In the genomic region with DNA sequence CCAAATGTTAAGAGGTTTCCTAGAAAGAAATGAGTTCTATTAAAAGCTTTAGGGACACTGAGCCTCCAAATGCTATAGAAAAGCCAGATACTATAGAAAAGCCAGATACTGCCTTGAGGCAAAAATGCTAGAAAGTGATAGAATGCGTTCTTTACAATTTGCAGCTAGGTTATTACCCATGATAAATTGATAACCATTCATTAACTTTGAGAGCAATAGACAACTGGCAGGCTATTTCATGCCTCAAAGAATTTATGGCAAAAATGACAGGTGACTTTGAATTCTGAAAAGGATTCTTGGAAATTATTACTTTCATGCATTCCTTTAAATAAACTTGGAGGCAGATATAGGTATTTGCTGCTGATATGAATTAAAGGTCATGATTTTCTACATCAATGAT, we compare ENCODE assay signal across 20 cellular contexts.
"Had no signal": no experiment of that assay in that cellular context is flagged by ENCODE, and none has a peak within 500 bp of the region (broad histone marks: within the 10 kb centered on the region; RNA-seq: fewer than 3 reads in every experiment).

No MANE protein-coding gene starts in this region.

- H3K4me1 ChIP-seq: left lung, lower lobe of right lung had no signal

- DNase-seq: dermis blood vessel endothelial cell; dorsolateral prefrontal cortex; effector CD4-positive, alpha-beta T cell; effector memory CD4-positive, alpha-beta T cell; foreskin keratinocyte; gastrocnemius medialis; glutamatergic neuron; head of caudate nucleus; heart right ventricle; hippocampal formation; left cardiac atrium; left lung; left ventricle myocardium superior; lower lobe of right lung; mesenchymal stem cell; mucosa of descending colon; naive B cell; naive thymus-derived CD8-positive, alpha-beta T cell had no signal

- ATAC-seq: foreskin keratinocyte; left cardiac atrium; left lung; left ventricle myocardium superior; lower lobe of right lung; mucosa of descending colon; naive thymus-derived CD8-positive, alpha-beta T cell had no signal

- H3K4me3 ChIP-seq: coronary artery, dorsolateral prefrontal cortex, esophagus muscularis mucosa, gastrocnemius medialis, heart right ventricle, left lung, lower lobe of right lung, mucosa of descending colon had no signal

- H3K9me3 ChIP-seq: esophagus muscularis mucosa, gastrocnemius medialis, heart right ventricle, left lung, lower lobe of right lung, mucosa of descending colon had no signal

- H3K27ac ChIP-seq: coronary artery, dorsolateral prefrontal cortex, esophagus muscularis mucosa, foreskin keratinocyte, gastrocnemius medialis, heart right ventricle, left lung, lower lobe of right lung had no signal

- H3K27me3 ChIP-seq: dorsolateral prefrontal cortex, esophagus muscularis mucosa, foreskin keratinocyte, gastrocnemius medialis, heart right ventricle, left lung had no signal

- H3K36me3 ChIP-seq: esophagus muscularis mucosa, gastrocnemius medialis, heart right ventricle, left lung, lower lobe of right lung had no signal
